ENCODE assay signal across 8 cellular contexts in the genomic region with DNA sequence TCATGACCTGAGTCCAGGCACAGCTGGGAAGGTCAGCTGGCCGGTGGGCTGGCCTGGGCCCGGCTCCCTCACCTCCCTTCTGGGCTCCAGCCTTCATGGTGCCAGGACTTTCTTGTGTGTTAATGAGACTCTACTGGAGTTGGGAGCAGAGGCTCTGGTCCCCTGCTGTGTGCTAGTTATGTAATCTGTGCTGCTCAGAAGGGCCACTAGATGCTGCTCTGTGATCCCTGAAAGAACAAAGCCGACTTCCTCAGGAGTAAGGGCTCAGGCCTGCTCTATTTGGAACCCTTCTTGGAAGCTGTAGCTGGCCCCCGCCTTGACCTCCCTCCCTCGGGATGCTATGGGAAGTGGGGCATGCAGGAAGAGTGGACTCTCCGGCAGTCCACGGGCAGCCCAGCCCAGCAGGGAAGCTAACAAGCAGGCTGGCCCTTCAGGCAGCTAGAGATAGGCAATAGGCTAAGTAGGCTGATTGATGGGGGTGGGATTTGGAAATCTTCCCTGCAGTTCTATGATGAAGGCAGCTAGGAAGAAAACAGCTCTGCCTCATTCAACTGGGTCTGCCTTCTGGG. TPM values are rescaled to one million over a fixed set of nuclear protein-coding genes. Genes with fewer than 3 reads are reported as not detected.
DNase-seq lines count a peak whose midpoint lies in the region; ATAC-seq, FAIRE-seq and TF ChIP-seq lines count a peak whose summit lies in the region.

No MANE protein-coding gene starts in this region.

- no peaks in the 10 kb centered on the region for H4K20me1 ChIP-seq in DOHH2 (ENCODE audit: control insufficient read depth, insufficient read depth, low read depth, low read length)
- peaks cover 8% of the 10 kb centered on the region; the same call in 1 of the 2 replicates for H4K20me1 ChIP-seq in K562 (replicated peaks; ENCODE audit: control insufficient read depth, insufficient read depth, low read length)

- H3K4me2 ChIP-seq in DOHH2 (ENCODE audit: low read length) (no peak overlapping the region), K562 (ENCODE audit: insufficient read depth, low read length) (no peak overlapping the region)

- peaks cover 25% of the 10 kb centered on the region for H3K4me1 ChIP-seq in DOHH2 (ENCODE audit: control insufficient read depth, low read length)
- H3K4me1 ChIP-seq in HUES64 (ENCODE audit: insufficient read depth, low read length) = peaks cover 15% of the 10 kb centered on the region
- peaks cover 9 to 31% of the 10 kb centered on the region in 2 experiments; a peak in 4 of 5 replicates for H3K4me1 ChIP-seq in K562 (replicated peaks in 1 of 2; ENCODE audit: control insufficient read depth in 2 of 2, insufficient read depth in 2 of 2, low read length in 2 of 2)
- peaks cover 6% of the 10 kb centered on the region for H3K4me1 ChIP-seq in right cardiac atrium (ENCODE audit: control insufficient read depth, insufficient read depth, low read length)
- H3K4me1 ChIP-seq in prostate gland (replicated peaks) = no peaks in the 10 kb centered on the region

- intact Hi-C loops in K562 (cut with micrococcal nuclease) = loop anchor here (1.0 to 10.0 kb wide), 2 partner anchors 171 to 272 kb away; no protein-coding TSS in a partner anchor
- intact Hi-C loops in right cardiac atrium (cut with DNase I) = loop anchor here in 3 of 4 donors (5.0 to 10.0 kb wide), 3 partner anchors 171 to 271 kb away; no protein-coding TSS in a partner anchor
- intact Hi-C loops in prostate gland (cut with DNase I) = no loop called here

- TF ChIP-seq POLR2A in K562 (conservative IDR thresholded peaks at IDR 0.05) = peak; percentile 71; the same call in 1 of the 2 replicates
- TF ChIP-seq POLR2A in prostate gland (IDR thresholded peaks at IDR 0.05) = no peak

- CTCF ChIA-PET in K562 (lab: Yijun Ruan, JAX; ENCODE audit: low intra/inter-chr PET ratio) = interaction anchor here (0.9 to 1.8 kb wide), 2 partner anchors 272 to 514 kb away, joined by 3 to 9 read pairs; no protein-coding TSS in a partner anchor

- in situ Hi-C loops in K562 (cut with MboI) = no loop called here

- TF ChIP-seq CTCF in DOHH2 (IDR thresholded peaks at IDR 0.05; ENCODE audit: low read depth, low read length, poor library complexity, severe bottlenecking) (peak; percentile 73), K562 (IDR thresholded peaks at IDR 0.05 in 2 of 3, conservative IDR thresholded peaks at IDR 0.05 in 1 of 3; ENCODE audit: insufficient read depth in 2 of 3, low read depth in 1 of 3, low read length in 3 of 3) (peak; percentile 70 to 74 (median 73)), prostate gland (IDR thresholded peaks at IDR 0.05) (peak in 3 of 4 experiments; percentile 35 to 70 (median 68))

- no peaks in the 10 kb centered on the region for H3K79me2 ChIP-seq in DOHH2 (ENCODE audit: control insufficient read depth, low read length)
- H3K79me2 ChIP-seq in K562 (ENCODE audit: control insufficient read depth, insufficient read depth, low read length) = peaks cover 11% of the 10 kb centered on the region; the same call in 2 of the 3 replicates

- DNase-seq in NOMO-1 treated with dmso at 0.1 percent for 144 hours (lab: John Stamatoyannopoulos, UW; ENCODE audit: unreplicated experiment) (peak; percentile 10), K562 (ENCODE audit: extremely low read depth in 1 of 4, low spot score in 3 of 4) (peak in 3 of 4 experiments; percentile 23 to 71 (median 66)), right cardiac atrium (peak; percentile 87 to 95 (median 95)), prostate gland (ENCODE audit: low spot score) (peak; percentile 36), GF-D8 (lab: John Stamatoyannopoulos, UW) (no peak)

- no peak for TF ChIP-seq EP300 in K562 (IDR thresholded peaks at IDR 0.05; ENCODE audit: low read length)

- H3K36me3 ChIP-seq in DOHH2 (ENCODE audit: control insufficient read depth, low read length) = peaks cover 41% of the 10 kb centered on the region
- H3K36me3 ChIP-seq in HUES64 (ENCODE audit: insufficient read depth, low read length) = peaks cover 49% of the 10 kb centered on the region
- peaks cover 57% of the 10 kb centered on the region for H3K36me3 ChIP-seq in K562 (ENCODE audit: control insufficient read depth, insufficient read depth, low read length)
- H3K36me3 ChIP-seq in prostate gland = peaks cover 3 to 8% of the 10 kb centered on the region in 2 donors

- no TSS peak for BruUV-seq in K562 (replicated peaks; lab: Mats Ljungman, UMichigan)

- WGBS in HUES64 = 9% methylated on average over 7 of the region's 7 CpGs
- WGBS in K562 (ENCODE audit: insufficient coverage, low coverage, missing lambda C conversion rate) = 29% methylated on average over 7 of the region's 7 CpGs
- 10% methylated on average over 7 of the region's 7 CpGs for WGBS in right cardiac atrium
- 16% methylated on average over 7 of the region's 7 CpGs for WGBS in prostate gland

- H3K9me3 ChIP-seq in DOHH2 (ENCODE audit: control insufficient read depth, insufficient read depth, low read length) (no peaks in the 10 kb centered on the region), HUES64 (ENCODE audit: insufficient read depth, low read depth, low read length) (no peaks in the 10 kb centered on the region), K562 (replicated peaks; ENCODE audit: control insufficient read depth, insufficient read depth, low read depth, low read length) (no peaks in the 10 kb centered on the region), right cardiac atrium (ENCODE audit: control insufficient read depth, low read length) (no peaks in the 10 kb centered on the region), prostate gland (no peaks in the 10 kb centered on the region)

- FAIRE-seq in K562 (lab: Jason Lieb, UNC) = peak; percentile 92

- no peaks in the 10 kb centered on the region for H3K9me1 ChIP-seq in K562 (ENCODE audit: control insufficient read depth, insufficient read depth, low read length)

- peak; percentile 78 for ATAC-seq in K562
- ATAC-seq in right cardiac atrium = peak; percentile 82 to 88
- ATAC-seq in GM18502 (IDR thresholded peaks at IDR 0.05; ENCODE audit: poor library complexity, unreplicated experiment) = no peak

- TF ChIP-seq RAD21 in K562 (CRISPR knock-in tag; conservative IDR thresholded peaks at IDR 0.05 in 1 of 2, IDR thresholded peaks at IDR 0.05 in 1 of 2) = peak; percentile 43 to 76

- H3K27me3 ChIP-seq in DOHH2 (ENCODE audit: control insufficient read depth, low read length) (no peaks in the 10 kb centered on the region), HUES64 (ENCODE audit: insufficient read depth, low read length) (no peaks in the 10 kb centered on the region), K562 (ENCODE audit: control insufficient read depth in 2 of 2, insufficient read depth in 2 of 2, low read length in 2 of 2) (no peaks in the 10 kb centered on the region), right cardiac atrium (ENCODE audit: control insufficient read depth, insufficient read depth) (no peaks in the 10 kb centered on the region), prostate gland (replicated peaks; ENCODE audit: insufficient read depth) (no peaks in the 10 kb centered on the region)

- no peak overlapping the region for H3K27ac ChIP-seq in DOHH2 (ENCODE audit: low read depth, low read length)
- H3K27ac ChIP-seq in HUES64 (ENCODE audit: low read depth, low read length) = peak overlapping the region; percentile 59; the same call in 1 of the 2 replicates
- H3K27ac ChIP-seq in K562 (ENCODE audit: extremely low read depth, low read depth, low read length) = no peak overlapping the region
- peak overlapping the region; percentile 61 for H3K27ac ChIP-seq in right cardiac atrium (ENCODE audit: low read length)
- peak overlapping the region; percentile 0 to 45 for H3K27ac ChIP-seq in prostate gland

- no peak overlapping the region for H2AFZ ChIP-seq in K562 (ENCODE audit: low read depth, low read length)

- 0 out of 2 replicates have a peak overlapping the region, but pooled peaks have one; percentile 1 for H3K9ac ChIP-seq in HUES64 (ENCODE audit: low read depth, low read length)
- H3K9ac ChIP-seq in K562 (ENCODE audit: insufficient read depth in 1 of 2, low read depth in 2 of 2, low read length in 2 of 2) = peak overlapping the region in 1 of 2 experiments; percentile 61; a peak in 2 of 4 replicates

- H3F3A ChIP-seq in DOHH2 (ENCODE audit: control insufficient read depth, insufficient read depth) = peaks cover 23% of the 10 kb centered on the region

- POLR2A ChIA-PET in K562 (lab: Yijun Ruan, JAX) = interaction anchor here (0.8 to 3.5 kb wide), 4 partner anchors 10 to 288 kb away, joined by 3 to 15 read pairs (median 6); no protein-coding TSS in a partner anchor

- no peaks in the 10 kb centered on the region for H3K9me2 ChIP-seq in DOHH2 (replicated peaks; ENCODE audit: control insufficient read depth, low read length)

- H3K4me3 ChIP-seq in DOHH2 (ENCODE audit: low read length) = no peak overlapping the region
- H3K4me3 ChIP-seq in HUES64 (ENCODE audit: low read length) = no peak overlapping the region
- H3K4me3 ChIP-seq in K562 = no peak overlapping the region
- no peak overlapping the region for H3K4me3 ChIP-seq in right cardiac atrium (ENCODE audit: low read length)
- H3K4me3 ChIP-seq in prostate gland = no peak overlapping the region

RNA-seq across cellular contexts. Expression of a gene that starts 3.3 kb away (rescaled TPM):
- polyA plus RNA-seq in HUES64 (2013, experiment 1 of 2) = 9.9 TPM
- polyA plus RNA-seq in HUES64 (2013, experiment 2 of 2) = 9.8 TPM
- 4.2 and 6.9 TPM in 2 replicates for total RNA-seq in K562 (2011; cell fraction: chromatin; rRNA removed; ENCODE audit: low replicate concordance)
- total RNA-seq in K562 (2011; cell fraction: nucleolus; rRNA removed) = 5.5 and 5.9 TPM in 2 replicates
- total RNA-seq in K562 (2011; cell fraction: nucleoplasm; rRNA removed) = 3.9 and 4.9 TPM in 2 replicates
- total RNA-seq in K562 (2014; rRNA removed) (2.5 and 3.1 TPM in 2 replicates), K562 (2014; rRNA removed; fragmentation: Illumina TruSeq; extraction: Trizol) (1.9 and 2.3 TPM in 2 replicates), K562 (2015; rRNA removed; fragmentation: Illumina TruSeq; extraction: Trizol) (2.6 and 3.1 TPM in 2 replicates), K562 (2021) (4.5 and 4.8 TPM in 2 replicates), right cardiac atrium (1 to 10 TPM; 1.3 to 2.6 (median 1.7) TPM), prostate gland (1 to 10 TPM in 1 of 2 donors, under 1 TPM in 1; 0.46 to 5.1 TPM)
- polyA plus RNA-seq in K562 (2011; rRNA removed) (0.79 and 1.4 TPM in 2 replicates), K562 (2014; fragmentation: Illumina TruSeq; extraction: Trizol) (2.4 TPM in 2 replicates), K562 (2014; fragmentation: Nextera tagmentation; extraction: Ambion mirVana) (under 1 TPM; 0.10 to 0.20 TPM), K562 (2014; rRNA removed) (1.8 and 2.0 TPM in 2 replicates), right cardiac atrium (0.95 TPM)
- polyA plus RNA-seq in K562 (2011; cell fraction: cytosol; rRNA removed) = 0.66 and 1.7 TPM in 2 replicates
- polyA plus RNA-seq in K562 (2011; cell fraction: nucleus; rRNA removed) = 2.0 and 5.0 TPM in 2 replicates
- 1.1 and 2.1 TPM in 2 replicates for polyA plus RNA-seq in K562 (2012)
- polyA minus RNA-seq in K562 (2011; rRNA and poly(A)+ RNA removed) = 0.72 and 1.6 TPM in 2 replicates
- 1.5 and 2.0 TPM in 2 replicates for polyA minus RNA-seq in K562 (2011; cell fraction: cytosol; rRNA and poly(A)+ RNA removed)
- 2.3 and 3.9 TPM in 2 replicates for polyA minus RNA-seq in K562 (2011; cell fraction: nucleus; rRNA and poly(A)+ RNA removed)

RNA-seq across cellular contexts. Expression of a gene that starts 39.2 kb away (rescaled TPM):
- polyA plus RNA-seq in HUES64 (2013, experiment 1 of 2) = 130 TPM
- polyA plus RNA-seq in HUES64 (2013, experiment 2 of 2) = 107 TPM
- total RNA-seq in K562 (2011; cell fraction: chromatin; rRNA removed; ENCODE audit: low replicate concordance) = 182 and 249 TPM in 2 replicates
- total RNA-seq in K562 (2011; cell fraction: nucleolus; rRNA removed) = 104 and 110 TPM in 2 replicates
- 139 and 186 TPM in 2 replicates for total RNA-seq in K562 (2011; cell fraction: nucleoplasm; rRNA removed)
- total RNA-seq in K562 (2014; rRNA removed) (77.1 and 104 TPM in 2 replicates), K562 (2014; rRNA removed; fragmentation: Illumina TruSeq; extraction: Trizol) (118 and 128 TPM in 2 replicates), K562 (2015; rRNA removed; fragmentation: Illumina TruSeq; extraction: Trizol) (109 and 127 TPM in 2 replicates), K562 (2021) (169 and 171 TPM in 2 replicates), right cardiac atrium (10 to 100 TPM; 55.0 to 79.1 (median 64.4) TPM), prostate gland (10 to 100 TPM; 47.4 to 53.3 TPM)
- polyA plus RNA-seq in K562 (2011; rRNA removed) (97.6 and 185 TPM in 2 replicates), K562 (2014; fragmentation: Illumina TruSeq; extraction: Trizol) (125 and 137 TPM in 2 replicates), K562 (2014; fragmentation: Nextera tagmentation; extraction: Ambion mirVana) (100 to 1,000 TPM; 316 to 378 TPM), K562 (2014; rRNA removed) (142 and 158 TPM in 2 replicates), right cardiac atrium (50.8 TPM)
- 51.9 and 80.2 TPM in 2 replicates for polyA plus RNA-seq in K562 (2011; cell fraction: cytosol; rRNA removed)
- 56.7 and 72.5 TPM in 2 replicates for polyA plus RNA-seq in K562 (2011; cell fraction: nucleus; rRNA removed)
- polyA plus RNA-seq in K562 (2012) = 51.5 and 151 TPM in 2 replicates
- polyA minus RNA-seq in K562 (2011; rRNA and poly(A)+ RNA removed) = 138 and 285 TPM in 2 replicates
- 46.8 and 99.5 TPM in 2 replicates for polyA minus RNA-seq in K562 (2011; cell fraction: cytosol; rRNA and poly(A)+ RNA removed)
- polyA minus RNA-seq in K562 (2011; cell fraction: nucleus; rRNA and poly(A)+ RNA removed) = 52.4 and 62.1 TPM in 2 replicates

Comparison
In these comparisons a context has a peak if more than half of its experiments do, and no peak if none do; other contexts are left out.
1. H3K27ac ChIP-seq: peak in HUES64 (single experiment), right cardiac atrium (single experiment) and prostate gland (2 of 2); none in DOHH2 (single experiment) and K562 (single experiment).
2. Peak in every context shown above with its lines, with median percentiles within 50 percentile points of each other: CTCF ChIP-seq.